ENCODE assay signal across 8 cellular contexts in genomic region chr7:139232893-139233292, GRCh38. TPM values are rescaled to one million over a fixed set of nuclear protein-coding genes. Genes with fewer than 3 reads are reported as not detected.
A peak's percentile ranks its signal among the peaks of the same experiment; 100 is the strongest.
DNase-seq lines count a peak whose midpoint lies in the region; ATAC-seq, FAIRE-seq and TF ChIP-seq lines count a peak whose summit lies in the region.

No MANE protein-coding gene starts in this region.

- FAIRE-seq in kidney (lab: Jason Lieb, UNC) = no peak

- peak overlapping the region; percentile 92 for H3K4me3 Mint-ChIP-seq in osteocyte (ENCODE audit: unreplicated experiment)

- no peak for TF ChIP-seq POLR2A in Peyer's patch (IDR thresholded peaks at IDR 0.05)

- H3K36me3 ChIP-seq in MG63 (no peaks in the 10 kb centered on the region; the same call in 1 of the 2 replicates), Peyer's patch (peaks cover 0 to 10% (median 0%) of the 10 kb centered on the region in 3 donors), kidney (ENCODE audit: control insufficient read depth in 1 of 2, insufficient read depth in 2 of 2, low read length in 2 of 2) (peaks cover 3 to 5% of the 10 kb centered on the region in 2 donors)

- TF ChIP-seq CTCF in coronary artery (IDR thresholded peaks at IDR 0.05) (no peak), osteocyte (IDR thresholded peaks at IDR 0.05) (no peak), Peyer's patch (IDR thresholded peaks at IDR 0.05) (no peak), kidney (IDR thresholded peaks at IDR 0.05; ENCODE audit: borderline replicate concordance, extremely low read depth, insufficient read depth) (no peak)

- H3K4me3 ChIP-seq in MG63 (peak overlapping the region; percentile 53), coronary artery (peak overlapping the region; percentile 91), Peyer's patch (peak overlapping the region in 1 of 4 donors; percentile 75), kidney (ENCODE audit: low read length in 2 of 2) (peak overlapping the region in 1 of 2 donors; percentile 74)

- peak overlapping the region in 1 of 2 donors; percentile 53 for H3K9ac ChIP-seq in kidney (ENCODE audit: low read length in 2 of 2)

- peak overlapping the region; percentile 74 for H3K27ac Mint-ChIP-seq in osteocyte (ENCODE audit: unreplicated experiment)

- peaks cover 7% of the 10 kb centered on the region for H3K36me3 Mint-ChIP-seq in osteocyte (ENCODE audit: unreplicated experiment)

- H3K9me3 Mint-ChIP-seq in osteocyte (ENCODE audit: unreplicated experiment) = no peaks in the 10 kb centered on the region

- H3K27me3 ChIP-seq in MG63 = no peaks in the 10 kb centered on the region
- H3K27me3 ChIP-seq in Peyer's patch = no peaks in the 10 kb centered on the region

- H3K27me3 Mint-ChIP-seq in osteocyte (ENCODE audit: unreplicated experiment) = peaks cover 9% of the 10 kb centered on the region

- peaks cover 32% of the 10 kb centered on the region for H3K4me1 Mint-ChIP-seq in osteocyte (ENCODE audit: unreplicated experiment)

- ATAC-seq in HG03175 (IDR thresholded peaks at IDR 0.05; ENCODE audit: unreplicated experiment) = no peak

- H3K27ac ChIP-seq in coronary artery (no peak overlapping the region), Peyer's patch (no peak overlapping the region), kidney (ENCODE audit: low read depth in 2 of 2, low read length in 2 of 2) (no peak overlapping the region)

- H3K9me3 ChIP-seq in MG63 (no peaks in the 10 kb centered on the region), Peyer's patch (no peaks in the 10 kb centered on the region), kidney (ENCODE audit: control insufficient read depth in 1 of 2, low read length in 2 of 2) (no peaks in the 10 kb centered on the region)

- H3K4me1 ChIP-seq in Peyer's patch (peaks cover 0 to 14% (median 3%) of the 10 kb centered on the region in 4 donors), kidney (ENCODE audit: control insufficient read depth in 1 of 2, insufficient read depth in 1 of 2, low read depth in 1 of 2, low read length in 2 of 2) (peaks cover 0 to 7% of the 10 kb centered on the region in 2 donors)

- intact Hi-C loops in kidney (cut with DNase I) = no loop called here

- DNase-seq in EL (peak; percentile 43), MG63 (no peak), coronary artery (ENCODE audit: low spot score) (no peak), osteocyte (ENCODE audit: extremely low spot score, unreplicated experiment) (no peak), Peyer's patch (no peak), kidney (no peak)
- DNase-seq in activated CD4-positive, CD25-positive, alpha-beta regulatory T cell (lab: John Stamatoyannopoulos, UW) = no peak

RNA-seq across cellular contexts. Expression of gene UBN2, which starts 1.9 kb away (rescaled TPM):
- total RNA-seq in MG63 (2014; rRNA removed; shearing (Covaris generic); ENCODE audit: low replicate concordance) = 0.76 and 0.86 TPM in 2 replicates
- 21.0 and 21.9 TPM in 2 replicates for total RNA-seq in osteocyte
- 10 to 100 TPM; 18.0 to 46.2 (median 22.6) TPM for total RNA-seq in Peyer's patch
- total RNA-seq in kidney = 22.2 TPM
- 2.0 TPM for polyA plus RNA-seq in kidney (ENCODE audit: insufficient read depth, low read depth, low replicate concordance)

Comparison
In these comparisons a context has a peak if more than half of its experiments do, and no peak if none do; other contexts are left out.
1. RNA of gene UBN2, which starts 1.9 kb away (total RNA-seq): 18.0 to 46.2 TPM in Peyer's patch, 22.2 TPM in kidney (single experiment) and 21.0 to 21.9 TPM in osteocyte; 0.76 to 0.86 TPM in MG63; every median in the first group is over 10 times any median in the second.